25 cellular contexts compared by ENCODE assay signal in the genomic region with DNA sequence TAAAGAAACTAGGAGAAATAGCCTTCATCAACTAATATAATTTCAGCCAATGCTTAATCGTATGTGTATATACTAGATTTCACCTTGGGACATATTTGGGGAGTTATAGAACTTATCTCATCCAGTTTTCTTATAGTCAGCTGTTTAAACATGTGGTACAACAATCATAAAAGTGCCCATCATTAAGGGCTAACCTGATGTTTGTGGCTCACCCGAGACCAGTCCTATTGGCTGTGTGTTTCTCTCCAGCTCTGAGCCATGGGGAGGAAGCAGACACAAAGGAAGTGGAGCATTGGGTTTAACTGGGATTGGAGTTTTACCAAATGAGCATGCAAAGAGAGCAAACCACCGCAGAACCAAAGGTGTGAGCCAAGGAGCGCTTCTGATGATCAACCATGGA.
"Had no signal": no experiment of that assay in that cellular context is flagged by ENCODE, and none has a peak within 500 bp of the region (broad histone marks: within the 10 kb centered on the region; RNA-seq: fewer than 3 reads in every experiment).

No MANE protein-coding gene starts in this region.

- H3K27ac ChIP-seq: adrenal gland, body of pancreas, colonic mucosa, hepatocyte, right atrium auricular region, suprapubic skin, tibial artery, WERI-Rb-1 had no signal

- H3K4me1 ChIP-seq: adrenal gland, body of pancreas, colonic mucosa, right atrium auricular region, suprapubic skin had no signal

- H3K36me3 ChIP-seq: adrenal gland, colonic mucosa, right atrium auricular region, suprapubic skin, tibial artery, WERI-Rb-1 had no signal

- H3K27ac Mint-ChIP-seq: activated CD4-positive, alpha-beta T cell treated with anti-CD3 and anti-CD28 coated beads, Interleukin-2, amount 10 ng/mL, durations not matched to agents 24 days and 14 days; natural killer cell treated with Interleukin-12 subunit alpha and Interleukin-12 subunit beta and Interleukin-15 and Interleukin-18, amount 100 ng/mL, for 72 hours; stimulated activated memory B cell treated with anti-CD40 and anti-IgM and Interleukin-4, amounts not matched to agents 10 μg/mL and 1 μg/mL and 100 μg/mL, for 72 hours had no signal

- DNase-seq: activated CD4-positive, alpha-beta T cell treated with anti-CD3 and anti-CD28 coated beads, Interleukin-2, amount 10 ng/mL, durations not matched to agents 24 days and 14 days; activated gamma-delta T cell; activated naive CD4-positive, alpha-beta T cell treated with anti-CD3 and anti-CD28 coated beads, Interleukin-2, amount 50 U/mL, for 16 hours; activated T-cell treated with anti-CD3 and anti-CD28 coated beads for 4 hours; adrenal gland; aorta; body of pancreas; cerebellar nuclear complex; colonic mucosa; effector CD8-positive, alpha-beta T cell; islet precursor cell; midbrain; stimulated activated CD4-positive, alpha-beta T cell treated with anti-CD3 and anti-CD28 coated beads, Interleukin-1b, Interleukin-23, amount 100 ng/mL, for 48 hours; stimulated activated CD4-positive, alpha-beta T cell treated with anti-CD3 and anti-CD28 coated beads, Interleukin-4, amount 100 ng/mL, for 4 hours; stimulated activated CD8-positive, alpha-beta memory T cell treated with anti-CD3 and anti-CD28 coated beads, Interleukin-4, amount 100 ng/mL, for 48 hours; T1000; tibial artery; WERI-Rb-1 had no signal

- H3K36me3 Mint-ChIP-seq: stimulated activated memory B cell treated with anti-CD40 and anti-IgM and Interleukin-4, amounts not matched to agents 10 μg/mL and 1 μg/mL and 100 μg/mL, for 72 hours had no signal

- H3K4me3 ChIP-seq: adrenal gland, body of pancreas, colonic mucosa, hepatocyte, right atrium auricular region, smooth muscle cell, suprapubic skin, tibial artery had no signal

- ATAC-seq: activated CD4-positive, CD25-positive, alpha-beta regulatory T cell treated with anti-CD3 and anti-CD28 coated beads, Interleukin-2, amount 50 U/mL, for 24 hours; body of pancreas; natural killer cell treated with Interleukin-12 subunit alpha and Interleukin-12 subunit beta and Interleukin-15 and Interleukin-18, amount 100 ng/mL, for 72 hours; stimulated activated memory B cell treated with anti-CD40 and anti-IgM and Interleukin-4, amounts not matched to agents 10 μg/mL and 1 μg/mL and 100 μg/mL, for 72 hours had no signal

- H3K27me3 ChIP-seq: adrenal gland, body of pancreas, colonic mucosa, hepatocyte, right atrium auricular region, suprapubic skin, tibial artery had no signal

- H3K79me2 ChIP-seq: hepatocyte had no signal

- H3K27me3 Mint-ChIP-seq: natural killer cell treated with Interleukin-12 subunit alpha and Interleukin-12 subunit beta and Interleukin-15 and Interleukin-18, amount 100 ng/mL, for 72 hours had no signal

- H3K4me2 ChIP-seq: hepatocyte, smooth muscle cell had no signal

- H3K4me1 Mint-ChIP-seq: stimulated activated memory B cell treated with anti-CD40 and anti-IgM and Interleukin-4, amounts not matched to agents 10 μg/mL and 1 μg/mL and 100 μg/mL, for 72 hours had no signal

- H3K4me3 Mint-ChIP-seq: activated CD4-positive, alpha-beta T cell treated with anti-CD3 and anti-CD28 coated beads, Interleukin-2, amount 10 ng/mL, durations not matched to agents 24 days and 14 days; natural killer cell treated with Interleukin-12 subunit alpha and Interleukin-12 subunit beta and Interleukin-15 and Interleukin-18, amount 100 ng/mL, for 72 hours; stimulated activated memory B cell treated with anti-CD40 and anti-IgM and Interleukin-4, amounts not matched to agents 10 μg/mL and 1 μg/mL and 100 μg/mL, for 72 hours had no signal

- H3K9me3 ChIP-seq: adrenal gland, body of pancreas, colonic mucosa, right atrium auricular region, suprapubic skin, tibial artery had no signal

- H2AFZ ChIP-seq: hepatocyte had no signal
